ENCODE assay signal across 23 cellular contexts in genomic region chr13:111047326-111047725, GRCh38.
DNase-seq lines count a peak whose midpoint lies in the region; ATAC-seq, FAIRE-seq and TF ChIP-seq lines count a peak whose summit lies in the region.
"Had no signal": no experiment of that assay in that cellular context is flagged by ENCODE, and none has a peak within 500 bp of the region (broad histone marks: within the 10 kb centered on the region; RNA-seq: fewer than 3 reads in every experiment).

No MANE protein-coding gene starts in this region.

- peaks cover 5% of the 10 kb centered on the region for H3K27me3 Mint-ChIP-seq in T-helper 1 cell treated with Interleukin-12 subunit alpha and Interleukin-12 subunit beta and Interleukin-4 antibody, amounts not matched to agents 30 μg/mL and 1 μg/mL, for 36 hours (ENCODE audit: low read depth)
- peaks cover 20 to 21% of the 10 kb centered on the region in 2 donors for H3K27me3 Mint-ChIP-seq in stimulated activated naive B cell treated with anti-CD40 and anti-IgM and Interleukin-4, amounts not matched to agents 10 μg/mL and 1 μg/mL and 100 μg/mL, for 72 hours

- H3K36me3 ChIP-seq in GM12878 (ENCODE audit: control insufficient read depth in 2 of 2, insufficient read depth in 2 of 2, low read length in 1 of 2): no peaks in the 10 kb centered on the region
- H3K36me3 ChIP-seq: adrenal gland had no signal

- TF ChIP-seq RAD21 in GM12878 (IDR thresholded peaks at IDR 0.05; ENCODE audit: insufficient read depth, low read depth, low read length): no peak

- H3K4me3 Mint-ChIP-seq in T-helper 1 cell treated with Interleukin-12 subunit alpha and Interleukin-12 subunit beta and Interleukin-4 antibody, amounts not matched to agents 30 μg/mL and 1 μg/mL, for 36 hours: no peak overlapping the region
- no peak overlapping the region for H3K4me3 Mint-ChIP-seq in stimulated activated naive B cell treated with anti-CD40 and anti-IgM and Interleukin-4, amounts not matched to agents 10 μg/mL and 1 μg/mL and 100 μg/mL, for 72 hours
- H3K4me3 Mint-ChIP-seq: CD8-positive, alpha-beta memory T cell; natural killer cell; type B pancreatic cell had no signal

- in situ Hi-C loops in GM12878 (cut with MboI): loop anchor here (5.0 to 10.0 kb wide), 2 partner anchors 125 to 453 kb away; no protein-coding TSS in a partner anchor

- RAD21 ChIA-PET in GM12878 (lab: Charles Lee; ENCODE audit: unreplicated experiment): interaction anchor here (1.1 to 6.1 kb wide), 6 partner anchors 21 to 454 kb away, joined by 3 to 40 read pairs (median 8); partner anchors contain the start of gene ANKRD10

- no peaks in the 10 kb centered on the region for H3K27me3 ChIP-seq in GM12878 (replicated peaks in 1 of 2; ENCODE audit: control insufficient read depth in 2 of 2, insufficient read depth in 2 of 2, low read length in 1 of 2)
- H3K27me3 ChIP-seq: adrenal gland had no signal

- no peak overlapping the region for H3K9ac ChIP-seq in GM12878 (ENCODE audit: control insufficient read depth, insufficient read depth, low read length)

- H3K4me1 Mint-ChIP-seq in T-helper 1 cell treated with Interleukin-12 subunit alpha and Interleukin-12 subunit beta and Interleukin-4 antibody, amounts not matched to agents 30 μg/mL and 1 μg/mL, for 36 hours (ENCODE audit: low read depth): peaks cover 11% of the 10 kb centered on the region
- peaks cover 17 to 23% of the 10 kb centered on the region in 2 donors for H3K4me1 Mint-ChIP-seq in stimulated activated naive B cell treated with anti-CD40 and anti-IgM and Interleukin-4, amounts not matched to agents 10 μg/mL and 1 μg/mL and 100 μg/mL, for 72 hours
- H3K4me1 Mint-ChIP-seq: natural killer cell had no signal

- no peaks in the 10 kb centered on the region for H3K79me2 ChIP-seq in GM12878 (ENCODE audit: control insufficient read depth, insufficient read depth, low read length)

- H3K9me3 Mint-ChIP-seq in T-helper 1 cell treated with Interleukin-12 subunit alpha and Interleukin-12 subunit beta and Interleukin-4 antibody, amounts not matched to agents 30 μg/mL and 1 μg/mL, for 36 hours: no peaks in the 10 kb centered on the region
- no peaks in the 10 kb centered on the region for H3K9me3 Mint-ChIP-seq in stimulated activated naive B cell treated with anti-CD40 and anti-IgM and Interleukin-4, amounts not matched to agents 10 μg/mL and 1 μg/mL and 100 μg/mL, for 72 hours
- H3K9me3 Mint-ChIP-seq: CD8-positive, alpha-beta memory T cell; natural killer cell; type B pancreatic cell had no signal

- FAIRE-seq in GM12878 (lab: Jason Lieb, UNC): peak; percentile 64
- FAIRE-seq: A204.1, islet of Langerhans had no signal

- intact Hi-C loops in GM12878 (cut with micrococcal nuclease; ENCODE audit: unreplicated experiment): loop anchor here (1.0 to 10.0 kb wide), 3 partner anchors 132 to 573 kb away; partner anchors contain the start of gene ANKRD10

- POLR2A ChIA-PET in GM12878 (lab: Charles Lee): interaction anchor here (1.7 to 2.7 kb wide), 2 partner anchors 132 to 133 kb away, joined by 4 to 9 read pairs; partner anchors contain the start of gene ANKRD10

- peak overlapping the region; percentile 48 for H2AFZ ChIP-seq in GM12878 (ENCODE audit: control insufficient read depth, low read depth, low read length)

- no peak overlapping the region for H3K4me3 ChIP-seq in GM12878
- H3K4me3 ChIP-seq: adrenal gland had no signal

- no peaks in the 10 kb centered on the region for H3K9me3 ChIP-seq in GM12878 (replicated peaks; ENCODE audit: control insufficient read depth, insufficient read depth, low read length)
- H3K9me3 ChIP-seq: adrenal gland had no signal

- 0% methylated on average over 5 of the region's 5 CpGs for WGBS in GM12878 (ENCODE audit: insufficient coverage, insufficient replicate concordance, low lambda C conversion rate, missing lambda C conversion rate)

- DNase-seq in T-helper 1 cell (no peak), GM12878 (ENCODE audit: low read depth, low spot score) (no peak), foreskin melanocyte (no peak), AG20443 (ENCODE audit: low spot score) (no peak)
- no peak for DNase-seq in stimulated activated naive B cell treated with anti-CD40 and anti-IgM and Interleukin-4, amounts not matched to agents 10 μg/mL and 1 μg/mL and 100 μg/mL, for 72 hours
- DNase-seq in stimulated activated CD4-positive, alpha-beta T cell treated with anti-CD3 and anti-CD28 coated beads, Interleukin-2, amount 100 ng/mL, for 24 hours: no peak
- DNase-seq: CD8-positive, alpha-beta memory T cell; central memory CD4-positive, alpha-beta T cell; DMS79 treated with DMSO at 0.1 percent for 48 hours; KBM-7; mammary epithelial cell; natural killer cell; NCI-H1436 treated with DMSO at 0.1 percent for 48 hours; stimulated activated naive CD4-positive, alpha-beta T cell had no signal

- TF ChIP-seq POLR2A in GM12878 (IDR thresholded peaks at IDR 0.05; ENCODE audit: low read depth, low read length): no peak

- no peaks in the 10 kb centered on the region for H4K20me1 ChIP-seq in GM12878 (ENCODE audit: control insufficient read depth, insufficient read depth)

- SMC1A ChIA-PET in GM12878 (lab: Charles Lee; ENCODE audit: uncharacterized antibody, unreplicated experiment): interaction anchor here (0.7 to 5.5 kb wide), 8 partner anchors 10 to 156 kb away, joined by 3 to 28 read pairs (median 4); partner anchors contain the start of gene ANKRD10

- TF ChIP-seq EP300 in GM12878 (IDR thresholded peaks at IDR 0.05; ENCODE audit: borderline replicate concordance in 1 of 2, control insufficient read depth in 1 of 2, low read depth in 2 of 2, low read length in 2 of 2): 0 out of 4 replicates have a peak, but pooled peaks of 1 of the 2 experiments have one; percentile 13

- ATAC-seq in HG03139 (IDR thresholded peaks at IDR 0.05; ENCODE audit: unreplicated experiment) (peak; percentile 8), GM12878 (peak; percentile 79)
- ATAC-seq in stimulated activated naive B cell treated with anti-CD40 and anti-IgM and Interleukin-4, amounts not matched to agents 10 μg/mL and 1 μg/mL and 100 μg/mL, for 72 hours (replicated peaks): peak; percentile 55 to 61
- ATAC-seq: esophagus mucosa, natural killer cell had no signal

- H3K4me2 ChIP-seq in GM12878 (ENCODE audit: control insufficient read depth, insufficient read depth): peak overlapping the region; percentile 53

- no TSS peak for BruUV-seq in GM12878 (replicated peaks; lab: Mats Ljungman, UMichigan)

- TF ChIP-seq CTCF in GM12878 (IDR thresholded peaks at IDR 0.05 in 2 of 3, conservative IDR thresholded peaks at IDR 0.05 in 1 of 3; ENCODE audit: control insufficient read depth in 2 of 3, extremely low read depth in 1 of 3, insufficient read depth in 1 of 3, low read depth in 3 of 3, low read length in 3 of 3): no peak

- H3K27ac ChIP-seq in GM12878 (ENCODE audit: control insufficient read depth, insufficient read depth): peak overlapping the region; percentile 35; the same call in 1 of the 2 replicates
- H3K27ac ChIP-seq: RWPE1 had no signal

- no peaks in the 10 kb centered on the region for H3K36me3 Mint-ChIP-seq in T-helper 1 cell treated with Interleukin-12 subunit alpha and Interleukin-12 subunit beta and Interleukin-4 antibody, amounts not matched to agents 30 μg/mL and 1 μg/mL, for 36 hours (ENCODE audit: low read depth)
- H3K36me3 Mint-ChIP-seq in stimulated activated naive B cell treated with anti-CD40 and anti-IgM and Interleukin-4, amounts not matched to agents 10 μg/mL and 1 μg/mL and 100 μg/mL, for 72 hours: no peaks in the 10 kb centered on the region
- H3K36me3 Mint-ChIP-seq: CD8-positive, alpha-beta memory T cell; natural killer cell; type B pancreatic cell had no signal

- H3K27ac Mint-ChIP-seq in T-helper 1 cell treated with Interleukin-12 subunit alpha and Interleukin-12 subunit beta and Interleukin-4 antibody, amounts not matched to agents 30 μg/mL and 1 μg/mL, for 36 hours: peak overlapping the region; percentile 63
- no peak overlapping the region for H3K27ac Mint-ChIP-seq in stimulated activated naive B cell treated with anti-CD40 and anti-IgM and Interleukin-4, amounts not matched to agents 10 μg/mL and 1 μg/mL and 100 μg/mL, for 72 hours
- H3K27ac Mint-ChIP-seq: CD8-positive, alpha-beta memory T cell; natural killer cell; progenitor cell of endocrine pancreas; type B pancreatic cell had no signal

- H3K4me1 ChIP-seq in GM12878 (ENCODE audit: control insufficient read depth, insufficient read depth, low read length): peaks cover 12% of the 10 kb centered on the region
- H3K4me1 ChIP-seq: adrenal gland had no signal

- CTCF ChIA-PET in GM12878 (lab: Yijun Ruan, JAX): interaction anchor here (0.8 to 5.0 kb wide), 8 partner anchors 10 to 591 kb away, joined by 3 to 33 read pairs (median 5); no protein-coding TSS in a partner anchor

TF ChIP-seq in GM12878, 131 proteins besides CTCF, POLR2A, EP300 and RAD21 (continues in another document):
- TF ChIP-seq IRF4 (IDR thresholded peaks at IDR 0.05; ENCODE audit: low read depth, low read length) (peak; percentile 33; the same call in 1 of the 2 replicates), SPI1 (IDR thresholded peaks at IDR 0.05; ENCODE audit: borderline replicate concordance, insufficient read depth, low read depth, low read length) (peak; percentile 84), DPF2 (IDR thresholded peaks at IDR 0.05) (peak; percentile 45; the same call in 1 of the 2 replicates), JUNB (IDR thresholded peaks at IDR 0.05) (0 out of 2 replicates have a peak, but pooled peaks have one; percentile 13)

Comparison
In these comparisons a context has a peak if more than half of its experiments do, and no peak if none do; other contexts are left out.
1. ATAC-seq: peak in every context shown above with its lines; median percentile 79 in GM12878; 58 in stimulated activated naive B cell treated with anti-CD40 and anti-IgM and Interleukin-4, amounts not matched to agents 10 μg/mL and 1 μg/mL and 100 μg/mL, for 72 hours; 8 in HG03139.